Comparison of ENCODE assay signal across 8 cellular contexts in genomic region chr14:75051556-75051899, GRCh38. TPM values are rescaled to one million over a fixed set of nuclear protein-coding genes. Genes with fewer than 3 reads are reported as not detected.
DNase-seq lines count a peak whose midpoint lies in the region; ATAC-seq and TF ChIP-seq lines count a peak whose summit lies in the region.

No MANE protein-coding gene starts in this region.

- H3K4me3 ChIP-seq in right atrium auricular region (peak overlapping the region; percentile 50 to 67), body of pancreas (peak overlapping the region; percentile 48 to 73), mononuclear cell (ENCODE audit: low read length) (peak overlapping the region; percentile 65)

- H3K27me3 ChIP-seq in right atrium auricular region (no peaks in the 10 kb centered on the region), body of pancreas (no peaks in the 10 kb centered on the region), mononuclear cell (ENCODE audit: insufficient read depth, low read length) (no peaks in the 10 kb centered on the region)

- DNase-seq in right atrium auricular region (ENCODE audit: low spot score): no peak
- DNase-seq in left cardiac atrium: no peak
- DNase-seq in body of pancreas: no peak
- DNase-seq in medulla oblongata (ENCODE audit: extremely low spot score): no peak
- DNase-seq in activated CD4-positive, alpha-beta T cell treated with anti-CD3 and anti-CD28 coated beads, Interleukin-2, amount 50 U/mL, for 1 hour: no peak

- H3K36me3 ChIP-seq in right atrium auricular region: no peaks in the 10 kb centered on the region
- no peaks in the 10 kb centered on the region for H3K36me3 ChIP-seq in body of pancreas (replicated peaks in 1 of 2; ENCODE audit: insufficient read depth in 1 of 2, low read depth in 2 of 2)

- H3K9me3 ChIP-seq in right atrium auricular region: no peaks in the 10 kb centered on the region
- no peaks in the 10 kb centered on the region for H3K9me3 ChIP-seq in body of pancreas
- no peaks in the 10 kb centered on the region for H3K9me3 ChIP-seq in mononuclear cell (ENCODE audit: low read depth, low read length)

- WGBS in body of pancreas, 2 donors: 20 to 21% methylated on average over 5 of the region's 5 CpGs

- TF ChIP-seq POLR2A in body of pancreas (IDR thresholded peaks at IDR 0.05): no peak

- peak overlapping the region; percentile 90 to 93 for H3K27ac ChIP-seq in right atrium auricular region
- H3K27ac ChIP-seq in body of pancreas: peak overlapping the region in 3 of 4 donors; percentile 89 to 95 (median 94)

- H3K4me1 ChIP-seq in right atrium auricular region: peaks cover 0 to 22% of the 10 kb centered on the region in 2 donors
- peaks cover 18% of the 10 kb centered on the region for H3K4me1 ChIP-seq in body of pancreas
- H3K4me1 ChIP-seq in mononuclear cell (ENCODE audit: insufficient read depth, low read length): peaks cover 28% of the 10 kb centered on the region

- ATAC-seq in left cardiac atrium (no peak), body of pancreas (no peak), GM21528 (IDR thresholded peaks at IDR 0.05; ENCODE audit: low FRiP score, unreplicated experiment) (no peak), GM19035 (IDR thresholded peaks at IDR 0.05; ENCODE audit: unreplicated experiment) (no peak)

- intact Hi-C loops in left cardiac atrium (cut with DNase I): no loop called here
- intact Hi-C loops in body of pancreas (cut with DNase I): no loop called here

- TF ChIP-seq CTCF in right atrium auricular region (IDR thresholded peaks at IDR 0.05): no peak
- no peak for TF ChIP-seq CTCF in body of pancreas (IDR thresholded peaks at IDR 0.05)

RNA-seq across cellular contexts. Expression of gene MLH3, which starts 0.3 kb away (rescaled TPM):
- total RNA-seq in right atrium auricular region (10 to 100 TPM; 16.1 to 19.1 TPM), left cardiac atrium (10 to 100 TPM; 16.6 to 20.8 TPM), body of pancreas (10 to 100 TPM; 18.2 to 23.7 TPM), mononuclear cell (36.9 TPM)

RNA-seq across cellular contexts. Expression of gene ACYP1, which starts 12.3 kb away (rescaled TPM):
- total RNA-seq in right atrium auricular region (10 to 100 TPM; 11.0 to 19.5 TPM), left cardiac atrium (10 to 100 TPM in 1 of 2 donors, 1 to 10 TPM in 1; 7.4 to 13.5 TPM), body of pancreas (1 to 10 TPM; 8.3 to 9.9 TPM), mononuclear cell (3.5 TPM)

RNA-seq across cellular contexts. Expression of gene ZC2HC1C, which starts 17.9 kb away (rescaled TPM):
- 10 to 100 TPM in 1 of 2 donors, 1 to 10 TPM in 1; 4.8 to 10.5 TPM for total RNA-seq in right atrium auricular region
- 1 to 10 TPM; 7.5 to 7.8 TPM for total RNA-seq in left cardiac atrium
- 1 to 10 TPM; 7.3 to 7.8 TPM for total RNA-seq in body of pancreas
- not detected for total RNA-seq in mononuclear cell

RNA-seq across cellular contexts. Expression of gene EIF2B2, which starts 48.8 kb away (rescaled TPM):
- total RNA-seq in right atrium auricular region: 10 to 100 TPM; 26.1 to 35.3 TPM
- total RNA-seq in left cardiac atrium: 10 to 100 TPM; 27.8 to 30.3 TPM
- total RNA-seq in body of pancreas: 10 to 100 TPM; 12.9 to 17.1 TPM
- total RNA-seq in mononuclear cell: 17.3 TPM
